ENCODE assay signal across 7 cellular contexts in genomic region chr22:28310299-28310698, GRCh38.
"Had no signal": no experiment of that assay in that cellular context is flagged by ENCODE, and none has a peak within 500 bp of the region (broad histone marks: within the 10 kb centered on the region; RNA-seq: fewer than 3 reads in every experiment).

No MANE protein-coding gene starts in this region.

- FAIRE-seq: H1, H54, HTR-8/SVneo had no signal

- DNase-seq: H9, HCEC 1CT had no signal

- H3K4me2 ChIP-seq: GM23338 had no signal

- H2AFZ ChIP-seq: GM23338 had no signal

- ATAC-seq: GM23338 had no signal

- H3K27me3 Mint-ChIP-seq: IgD-negative memory B cell had no signal

- H3K9me3 Mint-ChIP-seq: H9, IgD-negative memory B cell had no signal

- H3K36me3 Mint-ChIP-seq: IgD-negative memory B cell had no signal

- H3K4me1 Mint-ChIP-seq: GM23338, IgD-negative memory B cell had no signal

- H3K4me3 Mint-ChIP-seq: GM23338, H9, IgD-negative memory B cell had no signal

- H3K4me3 ChIP-seq: GM23338 had no signal

- H3K27ac Mint-ChIP-seq: GM23338, H9 had no signal
